8 cellular contexts compared by ENCODE assay signal in genomic region chr3:122975163-122975923, GRCh38. TPM values are rescaled to one million over a fixed set of nuclear protein-coding genes. Genes with fewer than 3 reads are reported as not detected.
DNase-seq lines count a peak whose midpoint lies in the region; ATAC-seq, FAIRE-seq and TF ChIP-seq lines count a peak whose summit lies in the region.

No MANE protein-coding gene starts in this region.

- no peaks in the 10 kb centered on the region for H3K27me3 ChIP-seq in bronchial epithelial cell (ENCODE audit: control insufficient read depth, insufficient read depth, low read length)

- H3K36me3 ChIP-seq in bronchial epithelial cell (ENCODE audit: control insufficient read depth, insufficient read depth, low read length), result no peaks in the 10 kb centered on the region

- no peak overlapping the region for H3K27ac Mint-ChIP-seq in activated CD4-positive, alpha-beta T cell treated with anti-CD3 and anti-CD28 coated beads, Interleukin-2, amount 10 ng/mL, durations not matched to agents 24 days and 14 days
- no peak overlapping the region for H3K27ac Mint-ChIP-seq in nephron progenitor cell

- intact Hi-C loops in activated CD4-positive, alpha-beta T cell treated with anti-CD3 and anti-CD28 coated beads, Interleukin-2, amount 10 ng/mL, durations not matched to agents 24 days and 14 days (cut with micrococcal nuclease), result no loop called here

- H3K4me3 Mint-ChIP-seq in activated CD4-positive, alpha-beta T cell treated with anti-CD3 and anti-CD28 coated beads, Interleukin-2, amount 10 ng/mL, durations not matched to agents 24 days and 14 days, result peak overlapping the region; percentile 53
- H3K4me3 Mint-ChIP-seq in nephron progenitor cell, result no peak overlapping the region

- H3K9me3 Mint-ChIP-seq in activated CD4-positive, alpha-beta T cell treated with anti-CD3 and anti-CD28 coated beads, Interleukin-2, amount 10 ng/mL, durations not matched to agents 24 days and 14 days, result no peaks in the 10 kb centered on the region
- H3K9me3 Mint-ChIP-seq in nephron progenitor cell, result no peaks in the 10 kb centered on the region

- no peak for FAIRE-seq in bronchial epithelial cell (lab: Jason Lieb, UNC)

- TF ChIP-seq CTCF in bronchial epithelial cell (IDR thresholded peaks at IDR 0.05; ENCODE audit: insufficient read depth, low read length, severe bottlenecking), result no peak
- no peak for TF ChIP-seq CTCF in nephron progenitor cell (IDR thresholded peaks at IDR 0.05)
- TF ChIP-seq CTCF in GM13976 (IDR thresholded peaks at IDR 0.05; ENCODE audit: borderline replicate concordance, control extremely low read depth, extremely low read depth, insufficient read depth, missing control alignments), result no peak

- peaks cover 17% of the 10 kb centered on the region for H3K4me1 Mint-ChIP-seq in activated CD4-positive, alpha-beta T cell treated with anti-CD3 and anti-CD28 coated beads, Interleukin-2, amount 10 ng/mL, durations not matched to agents 24 days and 14 days
- H3K4me1 Mint-ChIP-seq in nephron progenitor cell, result peaks cover 47% of the 10 kb centered on the region

- in situ Hi-C loops in GM13976 (cut with MboI; ENCODE audit: low sequenced_read_pairs, unreplicated experiment), result no loop called here

- no peaks in the 10 kb centered on the region for H3K36me3 Mint-ChIP-seq in activated CD4-positive, alpha-beta T cell treated with anti-CD3 and anti-CD28 coated beads, Interleukin-2, amount 10 ng/mL, durations not matched to agents 24 days and 14 days (ENCODE audit: low read depth)
- no peaks in the 10 kb centered on the region for H3K36me3 Mint-ChIP-seq in nephron progenitor cell (ENCODE audit: low read depth)

- peaks cover 5% of the 10 kb centered on the region for H3K27me3 Mint-ChIP-seq in activated CD4-positive, alpha-beta T cell treated with anti-CD3 and anti-CD28 coated beads, Interleukin-2, amount 10 ng/mL, durations not matched to agents 24 days and 14 days
- peaks cover 12% of the 10 kb centered on the region for H3K27me3 Mint-ChIP-seq in nephron progenitor cell (ENCODE audit: low read depth, poor library complexity)

- peak; percentile 64 for DNase-seq in activated CD4-positive, alpha-beta T cell treated with anti-CD3 and anti-CD28 coated beads, Interleukin-2, amount 10 ng/mL, durations not matched to agents 24 days and 14 days
- no peak for DNase-seq in activated CD4-positive, alpha-beta T cell treated with anti-CD3 and anti-CD28 coated beads, Interleukin-2, amount 50 U/mL, for 1 hour
- DNase-seq in NCI-H69 (lab: John Stamatoyannopoulos, UW), result peak; percentile 11
- peak; percentile 19 for DNase-seq in bronchial epithelial cell (ENCODE audit: low read depth)
- DNase-seq in nephron progenitor cell, result peak; percentile 40
- no peak for DNase-seq in GM13976 (ENCODE audit: low spot score)

- no peak overlapping the region for H3K4me3 ChIP-seq in bronchial epithelial cell (ENCODE audit: low read depth, low read length)

- peak; percentile 59 for ATAC-seq in HG02763 (IDR thresholded peaks at IDR 0.05; ENCODE audit: unreplicated experiment)
- no peak for ATAC-seq in GM21737 (IDR thresholded peaks at IDR 0.05; ENCODE audit: unreplicated experiment)

RNA-seq across cellular contexts. Expression of gene SEMA5B, which starts 52.2 kb away (rescaled TPM):
- not detected in 2 replicates for total RNA-seq in activated CD4-positive, alpha-beta T cell treated with anti-CD3 and anti-CD28 coated beads, Interleukin-2, amount 10 ng/mL, durations not matched to agents 24 days and 14 days
- under 0.01 and 0.38 TPM in 2 replicates for total RNA-seq in bronchial epithelial cell

Comparison
In these comparisons a context has a peak if more than half of its experiments do, and no peak if none do; other contexts are left out.
1. DNase-seq: peak in activated CD4-positive, alpha-beta T cell treated with anti-CD3 and anti-CD28 coated beads, Interleukin-2, amount 10 ng/mL, durations not matched to agents 24 days and 14 days (single experiment), NCI-H69 (single experiment), bronchial epithelial cell (single experiment) and nephron progenitor cell (single experiment); none in activated CD4-positive, alpha-beta T cell treated with anti-CD3 and anti-CD28 coated beads, Interleukin-2, amount 50 U/mL, for 1 hour (single experiment) and GM13976 (single experiment).